Comparison of ENCODE assay signal across 18 cellular contexts in genomic region chr17:15882058-15882720, GRCh38.
DNase-seq lines count a peak whose midpoint lies in the region; ATAC-seq and TF ChIP-seq lines count a peak whose summit lies in the region.
"Had no signal": no experiment of that assay in that cellular context is flagged by ENCODE, and none has a peak within 500 bp of the region (broad histone marks: within the 10 kb centered on the region; RNA-seq: fewer than 3 reads in every experiment).

No MANE protein-coding gene starts in this region.

- H3K79me1 ChIP-seq in H9 (ENCODE audit: insufficient read depth, low read depth, low read length, poor library complexity, severe bottlenecking) = no peaks in the 10 kb centered on the region
- H3K79me1 ChIP-seq in mesenchymal stem cell (replicated peaks; ENCODE audit: low read length, poor library complexity, severe bottlenecking) = no peaks in the 10 kb centered on the region

- H3K27ac ChIP-seq in DND-41 (ENCODE audit: low read length) (no peak overlapping the region), H9 (ENCODE audit: insufficient read length, low read depth, low read length) (no peak overlapping the region), brain microvascular endothelial cell (no peak overlapping the region), mesenchymal stem cell (ENCODE audit: low read length, poor library complexity, severe bottlenecking) (no peak overlapping the region)
- H3K27ac ChIP-seq: BLaER1 treated with 17β-estradiol and CSF1 and Interleukin-3, amounts not matched to agents 10 nM and 100 nM; HL-60; neutrophil; VCaP had no signal

- no peaks in the 10 kb centered on the region for H3K4me1 ChIP-seq in DND-41 (ENCODE audit: insufficient read depth, low read length)
- no peaks in the 10 kb centered on the region for H3K4me1 ChIP-seq in H9 (ENCODE audit: insufficient read depth, low read length)
- peaks cover 1% of the 10 kb centered on the region for H3K4me1 ChIP-seq in mesenchymal stem cell (ENCODE audit: control insufficient read depth, insufficient read depth, low read depth, low read length)

- H4K20me1 ChIP-seq in DND-41 (ENCODE audit: insufficient read depth, low read length) (no peaks in the 10 kb centered on the region), H9 (ENCODE audit: control insufficient read depth, insufficient read depth, insufficient read length) (no peaks in the 10 kb centered on the region)
- H4K20me1 ChIP-seq: BLaER1 treated with 17β-estradiol and CSF1 and Interleukin-3, amounts not matched to agents 10 nM and 100 nM had no signal

- no peak overlapping the region for H4K91ac ChIP-seq in H9 (ENCODE audit: insufficient read length, low read depth, low read length)
- no peak overlapping the region for H4K91ac ChIP-seq in mesenchymal stem cell (ENCODE audit: low read length)

- ATAC-seq in DND-41 (ENCODE audit: insufficient read depth, low read depth) = no peak

- H3K4me2 ChIP-seq in DND-41 (ENCODE audit: insufficient read depth, low read length) (no peak overlapping the region), H9 (ENCODE audit: insufficient read depth, insufficient read length, low read length) (no peak overlapping the region), mesenchymal stem cell (ENCODE audit: low read length, poor library complexity, severe bottlenecking) (no peak overlapping the region)
- H3K4me2 ChIP-seq: BLaER1 treated with 17β-estradiol and CSF1 and Interleukin-3, amounts not matched to agents 10 nM and 100 nM had no signal

- H4K8ac ChIP-seq in H9 (replicated peaks; ENCODE audit: insufficient read length, low read depth, low read length) = no peak overlapping the region
- H4K8ac ChIP-seq in mesenchymal stem cell (ENCODE audit: low read length) = no peak overlapping the region

- H2AFZ ChIP-seq in DND-41 (ENCODE audit: low read depth, low read length) = no peak overlapping the region
- H2AFZ ChIP-seq in H9 (ENCODE audit: low read length) = no peak overlapping the region
- H2AFZ ChIP-seq in mesenchymal stem cell (ENCODE audit: low read depth, low read length) = no peak overlapping the region

- no peaks in the 10 kb centered on the region for H3K27me3 ChIP-seq in DND-41 (ENCODE audit: insufficient read depth, low read length, poor library complexity)
- H3K27me3 ChIP-seq in H9 (ENCODE audit: insufficient read depth, low read length) = no peaks in the 10 kb centered on the region
- H3K27me3 ChIP-seq in brain microvascular endothelial cell (replicated peaks) = no peaks in the 10 kb centered on the region
- no peaks in the 10 kb centered on the region for H3K27me3 ChIP-seq in mesenchymal stem cell (ENCODE audit: control insufficient read depth in 1 of 2, insufficient read depth in 1 of 2, low read length in 2 of 2)
- H3K27me3 ChIP-seq: BLaER1 treated with 17β-estradiol and CSF1 and Interleukin-3, amounts not matched to agents 10 nM and 100 nM; neutrophil had no signal

- BruUV-seq in Calu3 (replicated peaks; lab: Mats Ljungman, UMichigan) = no TSS peak

- H3K23ac ChIP-seq in H9 (ENCODE audit: insufficient read length, low read depth, low read length) (no peak overlapping the region), mesenchymal stem cell (ENCODE audit: low read length in 2 of 2) (no peak overlapping the region)

- no peak overlapping the region for H3K4me3 ChIP-seq in DND-41 (ENCODE audit: low read depth in 1 of 2, low read length in 2 of 2)
- no peak overlapping the region for H3K4me3 ChIP-seq in brain microvascular endothelial cell (ENCODE audit: low read depth, low read length)
- no peak overlapping the region for H3K4me3 ChIP-seq in mesenchymal stem cell (ENCODE audit: insufficient read depth in 1 of 2, low read depth in 1 of 2, low read length in 2 of 2)
- H3K4me3 ChIP-seq: BLaER1 treated with 17β-estradiol and CSF1 and Interleukin-3, amounts not matched to agents 10 nM and 100 nM had no signal

- WGBS in H9 (ENCODE audit: extremely low coverage, insufficient read length, low lambda C conversion rate) = no CpG with 5 or more reads among the region's 8 CpGs
- WGBS in mesenchymal stem cell = 79% methylated on average over 8 of the region's 8 CpGs

- H3K4ac ChIP-seq in H9 (ENCODE audit: low read depth, low read length) = no peak overlapping the region
- H3K4ac ChIP-seq in mesenchymal stem cell (ENCODE audit: low read depth in 1 of 2, low read length in 2 of 2) = no peak overlapping the region

- H3K36me3 ChIP-seq in DND-41 (ENCODE audit: insufficient read depth, low read length) = no peaks in the 10 kb centered on the region
- H3K36me3 ChIP-seq in brain microvascular endothelial cell (replicated peaks) = no peaks in the 10 kb centered on the region
- no peaks in the 10 kb centered on the region for H3K36me3 ChIP-seq in mesenchymal stem cell (ENCODE audit: control insufficient read depth in 1 of 2, insufficient read depth in 2 of 2, low read depth in 1 of 2, low read length in 2 of 2)
- H3K36me3 ChIP-seq: BLaER1 treated with 17β-estradiol and CSF1 and Interleukin-3, amounts not matched to agents 10 nM and 100 nM; neutrophil had no signal

- H2BK120ac ChIP-seq in H9 (ENCODE audit: low read depth, low read length, poor library complexity, severe bottlenecking) (no peak overlapping the region), mesenchymal stem cell (ENCODE audit: low read depth, low read length) (no peak overlapping the region)

- H3K23me2 ChIP-seq in H9 (ENCODE audit: insufficient read length, low read depth, low read length, poor library complexity, severe bottlenecking) = no peaks in the 10 kb centered on the region

- H3K9ac ChIP-seq in DND-41 (ENCODE audit: low read depth, low read length) = no peak overlapping the region
- no peak overlapping the region for H3K9ac ChIP-seq in H9 (ENCODE audit: extremely low read depth, insufficient read length, low read length)
- no peak overlapping the region for H3K9ac ChIP-seq in mesenchymal stem cell (ENCODE audit: low read length)
- H3K9ac ChIP-seq: BLaER1 treated with 17β-estradiol and CSF1 and Interleukin-3, amounts not matched to agents 10 nM and 100 nM had no signal

- H3K27ac Mint-ChIP-seq in H9 (no peak overlapping the region), Calu3 (ENCODE audit: unreplicated experiment) (no peak overlapping the region)

- no peak overlapping the region for H2BK5ac ChIP-seq in H9 (ENCODE audit: insufficient read length, low read length)
- no peak overlapping the region for H2BK5ac ChIP-seq in mesenchymal stem cell (ENCODE audit: low read depth, low read length, poor library complexity, severe bottlenecking)

- in situ Hi-C loops in brain microvascular endothelial cell (cut with HindIII; ENCODE audit: low pct_ligation_motif_present, low sequenced_read_pairs) = no loop called here

- H3K79me2 ChIP-seq in DND-41 (ENCODE audit: insufficient read depth, low read length) = no peaks in the 10 kb centered on the region
- no peaks in the 10 kb centered on the region for H3K79me2 ChIP-seq in H9 (ENCODE audit: insufficient read depth, low read length)

- no peaks in the 10 kb centered on the region for H3K36me3 Mint-ChIP-seq in H9 (ENCODE audit: insufficient read depth in 1 of 3, low read depth in 3 of 3)
- H3K36me3 Mint-ChIP-seq in Calu3 (ENCODE audit: insufficient read depth, unreplicated experiment) = no peaks in the 10 kb centered on the region

- H3K18ac ChIP-seq in H9 (ENCODE audit: insufficient read length, low read depth, low read length) (no peak overlapping the region), mesenchymal stem cell (ENCODE audit: low read depth in 1 of 2, low read length in 2 of 2) (no peak overlapping the region)

- H2AK5ac ChIP-seq in H9 (ENCODE audit: insufficient read length, low read length) (no peak overlapping the region), mesenchymal stem cell (ENCODE audit: low read length, severe bottlenecking) (no peak overlapping the region)

- H2BK20ac ChIP-seq in H9 (ENCODE audit: low read depth, low read length, poor library complexity, severe bottlenecking) = no peak overlapping the region

- TF ChIP-seq CTCF in DND-41 (IDR thresholded peaks at IDR 0.05; ENCODE audit: borderline replicate concordance, extremely low read depth, low read length, poor library complexity, severe bottlenecking) = peak; percentile 24
- TF ChIP-seq CTCF in H9 (conservative IDR thresholded peaks at IDR 0.05) = peak; percentile 68
- TF ChIP-seq CTCF in brain microvascular endothelial cell (IDR thresholded peaks at IDR 0.05; ENCODE audit: low read depth, low read length, missing control alignments) = peak; percentile 51
- no peak for TF ChIP-seq CTCF in Calu3 (IDR thresholded peaks at IDR 0.05; ENCODE audit: unreplicated experiment)

- no peak for DNase-seq in DND-41
- peak; percentile 85 for DNase-seq in H9
- DNase-seq in brain microvascular endothelial cell = no peak
- peak; percentile 24 for DNase-seq in mesenchymal stem cell
- no peak for DNase-seq in NCI-H510A (lab: John Stamatoyannopoulos, UW)
- DNase-seq in Calu3 = no peak
- DNase-seq in stimulated activated CD4-positive, alpha-beta T cell treated with anti-CD3 and anti-CD28 coated beads, Interleukin-4, amount 100 ng/mL, for 4 hours = no peak
- DNase-seq: amniotic stem cell; foreskin melanocyte; KG1; NCI-H1092 treated with DMSO at 0.1 percent for 48 hours; NCI-H748 treated with DMSO at 0.1 percent for 48 hours; stimulated activated CD4-positive, alpha-beta T cell treated with anti-CD3 and anti-CD28 coated beads, Interleukin-4, amount 100 ng/mL, for 24 hours; SW 1271 had no signal

- no peak overlapping the region for H3K56ac ChIP-seq in H9 (ENCODE audit: insufficient read length, low read depth, low read length)

- H2BK15ac ChIP-seq in H9 (ENCODE audit: low read depth, low read length) = no peak overlapping the region
- no peak overlapping the region for H2BK15ac ChIP-seq in mesenchymal stem cell (ENCODE audit: low read depth, poor library complexity, severe bottlenecking)

- H3K9me3 ChIP-seq in DND-41 (ENCODE audit: insufficient read depth, low read length, severe bottlenecking) = no peaks in the 10 kb centered on the region
- no peaks in the 10 kb centered on the region for H3K9me3 ChIP-seq in H9 (ENCODE audit: control insufficient read depth, low read depth, low read length)
- no peaks in the 10 kb centered on the region for H3K9me3 ChIP-seq in mesenchymal stem cell (ENCODE audit: control insufficient read depth, low read length)
- H3K9me3 ChIP-seq: BLaER1 treated with 17β-estradiol and CSF1 and Interleukin-3, amounts not matched to agents 10 nM and 100 nM; neutrophil had no signal

- CTCF ChIA-PET in Calu3 (lab: Charles Lee) = no interaction called here

- H3K9me3 Mint-ChIP-seq in H9 (no peaks in the 10 kb centered on the region), Calu3 (ENCODE audit: low read depth, unreplicated experiment) (no peaks in the 10 kb centered on the region)

- H3K14ac ChIP-seq in H9 (ENCODE audit: insufficient read depth, low read length) (no peak overlapping the region), mesenchymal stem cell (ENCODE audit: low read length in 2 of 2) (no peak overlapping the region)

- intact Hi-C loops in Calu3 (cut with micrococcal nuclease; ENCODE audit: unreplicated experiment) = no loop called here

- H4K5ac ChIP-seq in H9 (ENCODE audit: insufficient read length, low read depth, low read length) = no peak overlapping the region

- no peaks in the 10 kb centered on the region for H3K27me3 Mint-ChIP-seq in H9 (ENCODE audit: low read depth)
- no peaks in the 10 kb centered on the region for H3K27me3 Mint-ChIP-seq in Calu3 (ENCODE audit: unreplicated experiment)

- H2BK12ac ChIP-seq in H9 (ENCODE audit: insufficient read length, low read depth, low read length) = no peak overlapping the region
- H2BK12ac ChIP-seq in mesenchymal stem cell (ENCODE audit: low read length in 2 of 2) = no peak overlapping the region

- H3T11ph ChIP-seq in H9 (ENCODE audit: low read length) = no peak overlapping the region

- H3K4me1 Mint-ChIP-seq in H9 (0 out of 4 replicates have a peak, but pooled peaks cover 0 to 5% of the 10 kb centered on the region in 2 experiments), Calu3 (ENCODE audit: low read depth, unreplicated experiment) (peaks cover 8% of the 10 kb centered on the region)

- H3K4me3 Mint-ChIP-seq in H9 (no peak overlapping the region), Calu3 (ENCODE audit: low read depth, unreplicated experiment) (no peak overlapping the region)

Comparison
In these comparisons a context has a peak if more than half of its experiments do, and no peak if none do; other contexts are left out.
1. DNase-seq: peak in H9 (single experiment) and mesenchymal stem cell (single experiment); none in DND-41 (single experiment), brain microvascular endothelial cell (single experiment), NCI-H510A (single experiment), Calu3 (single experiment) and stimulated activated CD4-positive, alpha-beta T cell treated with anti-CD3 and anti-CD28 coated beads, Interleukin-4, amount 100 ng/mL, for 4 hours (0 of 2).